32 cellular contexts compared by ENCODE assay signal in genomic region chr1:200885564-200886402, GRCh38. TPM values are rescaled to one million over a fixed set of nuclear protein-coding genes. Genes with fewer than 3 reads are reported as not detected.
DNase-seq lines count a peak whose midpoint lies in the region; ATAC-seq and TF ChIP-seq lines count a peak whose summit lies in the region.
"Had no signal": no experiment of that assay in that cellular context is flagged by ENCODE, and none has a peak within 500 bp of the region (broad histone marks: within the 10 kb centered on the region; RNA-seq: fewer than 3 reads in every experiment).

No MANE protein-coding gene starts in this region.

- ATAC-seq in activated CD8-positive, alpha-beta T cell treated with anti-CD3 and anti-CD28 coated beads for 36 hours: no peak
- no peak for ATAC-seq in natural killer cell treated with Interleukin-12 subunit alpha and Interleukin-12 subunit beta and Interleukin-15 and Interleukin-18, amount 100 ng/mL, for 72 hours
- ATAC-seq: gastroesophageal sphincter, left lung, Panc1 had no signal

- no peaks in the 10 kb centered on the region for H3K4me1 ChIP-seq in BE2C

- H3K4me1 Mint-ChIP-seq in activated CD8-positive, alpha-beta T cell treated with anti-CD3 and anti-CD28 coated beads for 36 hours (ENCODE audit: low read depth): peaks cover 48% of the 10 kb centered on the region
- H3K4me1 Mint-ChIP-seq in natural killer cell treated with Interleukin-12 subunit alpha and Interleukin-12 subunit beta and Interleukin-15 and Interleukin-18, amount 100 ng/mL, for 72 hours (ENCODE audit: low read depth in 2 of 2): peaks cover 57 to 75% of the 10 kb centered on the region in 2 donors

- TF ChIP-seq POLR2A in GM19099 (IDR thresholded peaks at IDR 0.05; ENCODE audit: extremely low read depth, insufficient read length, low read depth): peak; percentile 33

- H3K4me3 Mint-ChIP-seq in activated CD8-positive, alpha-beta T cell treated with anti-CD3 and anti-CD28 coated beads for 36 hours: no peak overlapping the region
- peak overlapping the region; percentile 45 for H3K4me3 Mint-ChIP-seq in natural killer cell treated with Interleukin-12 subunit alpha and Interleukin-12 subunit beta and Interleukin-15 and Interleukin-18, amount 100 ng/mL, for 72 hours
- H3K4me3 Mint-ChIP-seq: activated CD4-positive, alpha-beta memory T cell treated with anti-CD3 and anti-CD28 coated beads, Interleukin-2, amount 10 ng/mL, durations not matched to agents 7 days and 5 days; stimulated activated naive CD8-positive, alpha-beta T cell treated with anti-CD3 and anti-CD28 coated beads, Interleukin-15, Interleukin-2, amounts not matched to agents 100 ng/mL and 50 ng/mL, for 24 hours had no signal

- TF ChIP-seq CTCF in activated CD8-positive, alpha-beta T cell treated with anti-CD3 and anti-CD28 coated beads for 36 hours (IDR thresholded peaks at IDR 0.05): no peak
- no peak for TF ChIP-seq CTCF in GM13977 (IDR thresholded peaks at IDR 0.05; ENCODE audit: extremely low read depth, insufficient read depth, missing control alignments)
- no peak for TF ChIP-seq CTCF in BE2C (IDR thresholded peaks at IDR 0.05; ENCODE audit: low read depth, low read length)

- H3K36me3 ChIP-seq in BE2C: no peaks in the 10 kb centered on the region
- H3K36me3 ChIP-seq: gastroesophageal sphincter, left lung had no signal

- H3K4me3 ChIP-seq in BE2C (ENCODE audit: low read depth, low read length): no peak overlapping the region
- H3K4me3 ChIP-seq: gastroesophageal sphincter, left lung had no signal

- POLR2A ChIA-PET in activated CD8-positive, alpha-beta T cell treated with anti-CD3 and anti-CD28 coated beads for 36 hours (lab: Charles Lee): interaction anchor here (0.9 kb wide), 1 partner anchor 136 kb away, joined by 3 read pairs; no protein-coding TSS in a partner anchor

- H3K27me3 ChIP-seq in BE2C: peaks cover 4% of the 10 kb centered on the region

- peaks cover 5% of the 10 kb centered on the region for H3K27me3 Mint-ChIP-seq in activated CD8-positive, alpha-beta T cell treated with anti-CD3 and anti-CD28 coated beads for 36 hours
- H3K27me3 Mint-ChIP-seq in natural killer cell treated with Interleukin-12 subunit alpha and Interleukin-12 subunit beta and Interleukin-15 and Interleukin-18, amount 100 ng/mL, for 72 hours: no peaks in the 10 kb centered on the region

- CTCF ChIA-PET in activated CD8-positive, alpha-beta T cell treated with anti-CD3 and anti-CD28 coated beads for 36 hours (lab: Charles Lee): no interaction called here

- H3K36me3 Mint-ChIP-seq in activated CD8-positive, alpha-beta T cell treated with anti-CD3 and anti-CD28 coated beads for 36 hours (ENCODE audit: low read depth): no peaks in the 10 kb centered on the region
- H3K36me3 Mint-ChIP-seq in natural killer cell treated with Interleukin-12 subunit alpha and Interleukin-12 subunit beta and Interleukin-15 and Interleukin-18, amount 100 ng/mL, for 72 hours: no peaks in the 10 kb centered on the region

- in situ Hi-C loops in GM13977 (cut with MboI; ENCODE audit: low pct_unique_long_range_greater_than_20kb, low sequenced_read_pairs, unreplicated experiment): no loop called here

- peak; percentile 39 for DNase-seq in activated CD8-positive, alpha-beta memory T cell treated with anti-CD3 and anti-CD28 coated beads, Interleukin-2, amount 50 U/mL, for 48 hours
- DNase-seq in activated CD8-positive, alpha-beta memory T cell treated with anti-CD3 and anti-CD28 coated beads for 24 hours: no peak
- DNase-seq in activated CD8-positive, alpha-beta T cell treated with anti-CD3 and anti-CD28 coated beads for 36 hours: no peak
- DNase-seq in natural killer cell treated with Interleukin-12 subunit alpha and Interleukin-12 subunit beta and Interleukin-15 and Interleukin-18, amount 100 ng/mL, for 72 hours (ENCODE audit: low spot score): no peak
- no peak for DNase-seq in SW480 (ENCODE audit: low spot score)
- DNase-seq in GM13977 (ENCODE audit: low spot score): no peak
- DNase-seq in BE2C: no peak
- DNase-seq: activated CD4-positive, alpha-beta memory T cell treated with anti-CD3 and anti-CD28 coated beads, Interleukin-2, amount 10 ng/mL, durations not matched to agents 7 days and 5 days; activated CD4-positive, CD25-positive, alpha-beta regulatory T cell treated with anti-CD3 and anti-CD28 coated beads, Interleukin-2, amount 50 U/mL, for 72 hours; activated naive CD4-positive, alpha-beta T cell; amniotic stem cell; Caco-2; DMS79 treated with DMSO at 0.1 percent for 48 hours; GF-D8; hypothalamus; left lung; NCI-H1092 treated with DMSO at 0.1 percent for 48 hours; NCI-H187; NCI-H2171 treated with DMSO at 0.1 percent for 48 hours; NCI-H524 treated with DMSO at 0.1 percent for 48 hours; SHP77 treated with DMSO at 0.1 percent for 48 hours had no signal

- intact Hi-C loops in activated CD8-positive, alpha-beta T cell treated with anti-CD3 and anti-CD28 coated beads for 36 hours (cut with micrococcal nuclease): no loop called here

- no peaks in the 10 kb centered on the region for H3K9me3 Mint-ChIP-seq in activated CD8-positive, alpha-beta T cell treated with anti-CD3 and anti-CD28 coated beads for 36 hours
- H3K9me3 Mint-ChIP-seq in natural killer cell treated with Interleukin-12 subunit alpha and Interleukin-12 subunit beta and Interleukin-15 and Interleukin-18, amount 100 ng/mL, for 72 hours: no peaks in the 10 kb centered on the region
- H3K9me3 Mint-ChIP-seq: activated CD4-positive, alpha-beta memory T cell treated with anti-CD3 and anti-CD28 coated beads, Interleukin-2, amount 10 ng/mL, durations not matched to agents 7 days and 5 days; stimulated activated naive CD8-positive, alpha-beta T cell treated with anti-CD3 and anti-CD28 coated beads, Interleukin-15, Interleukin-2, amounts not matched to agents 100 ng/mL and 50 ng/mL, for 24 hours had no signal

- no peaks in the 10 kb centered on the region for H3K9me3 ChIP-seq in BE2C
- H3K9me3 ChIP-seq: Caco-2, gastroesophageal sphincter, left lung had no signal

- peak overlapping the region; percentile 39 for H3K27ac Mint-ChIP-seq in activated CD8-positive, alpha-beta T cell treated with anti-CD3 and anti-CD28 coated beads for 36 hours
- H3K27ac Mint-ChIP-seq in natural killer cell treated with Interleukin-12 subunit alpha and Interleukin-12 subunit beta and Interleukin-15 and Interleukin-18, amount 100 ng/mL, for 72 hours: peak overlapping the region; percentile 51 to 76
- H3K27ac Mint-ChIP-seq: activated CD4-positive, alpha-beta memory T cell treated with anti-CD3 and anti-CD28 coated beads, Interleukin-2, amount 10 ng/mL, durations not matched to agents 7 days and 5 days; stimulated activated naive CD8-positive, alpha-beta T cell treated with anti-CD3 and anti-CD28 coated beads, Interleukin-15, Interleukin-2, amounts not matched to agents 100 ng/mL and 50 ng/mL, for 24 hours had no signal

RNA-seq across cellular contexts. Expression of gene INAVA, which starts 8.9 kb away (rescaled TPM):
- total RNA-seq in activated CD8-positive, alpha-beta T cell treated with anti-CD3 and anti-CD28 coated beads for 36 hours: not detected
- under 1 TPM; 0.25 to 0.86 TPM for total RNA-seq in natural killer cell treated with Interleukin-12 subunit alpha and Interleukin-12 subunit beta and Interleukin-15 and Interleukin-18, amount 100 ng/mL, for 72 hours
- polyA plus RNA-seq in BE2C (2012; ENCODE audit: insufficient read depth, insufficient read length, low read depth): not detected
- total RNA-seq: fibroblast of lung had no signal
- polyA plus RNA-seq: endothelial cell of umbilical vein had no signal

RNA-seq across cellular contexts. Expression of gene GPR25, which starts 13.0 kb away (rescaled TPM):
- total RNA-seq in activated CD8-positive, alpha-beta T cell treated with anti-CD3 and anti-CD28 coated beads for 36 hours: under 1 TPM; 0.29 to 0.34 TPM
- not detected for total RNA-seq in natural killer cell treated with Interleukin-12 subunit alpha and Interleukin-12 subunit beta and Interleukin-15 and Interleukin-18, amount 100 ng/mL, for 72 hours
- not detected for polyA plus RNA-seq in BE2C (2012; ENCODE audit: insufficient read depth, insufficient read length, low read depth)
- total RNA-seq: A172, Caco-2, chondrocyte, endothelial cell of umbilical vein, fibroblast of lung, gastroesophageal sphincter, H4, osteoblast, skeletal muscle tissue had no signal
- polyA plus RNA-seq: endothelial cell of umbilical vein, fibroblast of lung had no signal
